In the genomic region with DNA sequence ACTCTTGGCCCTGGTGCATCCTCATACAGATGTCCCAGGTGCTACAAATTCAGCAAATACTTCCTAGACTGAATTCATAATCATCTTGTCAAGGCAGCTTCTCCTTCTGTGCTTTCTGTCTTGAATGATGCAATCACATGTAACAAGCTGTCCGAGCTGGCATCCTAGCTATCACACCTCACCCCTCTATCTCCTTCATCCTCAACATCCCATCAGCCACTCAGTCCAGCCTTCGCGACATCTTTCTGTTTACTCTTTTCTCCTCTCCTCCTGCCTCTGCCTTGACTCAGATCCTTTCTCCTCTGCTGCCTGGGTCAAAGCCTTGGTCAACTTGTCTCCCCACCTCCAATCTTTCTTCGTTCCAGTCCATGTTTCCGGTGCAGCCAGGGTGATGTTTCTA, we compare ENCODE assay signal across 26 cellular contexts.
A peak's percentile ranks its signal among the peaks of the same experiment; 100 is the strongest.
DNase-seq lines count a peak whose midpoint lies in the region; ATAC-seq and TF ChIP-seq lines count a peak whose summit lies in the region.
"Had no signal": no experiment of that assay in that cellular context is flagged by ENCODE, and none has a peak within 500 bp of the region (broad histone marks: within the 10 kb centered on the region; RNA-seq: fewer than 3 reads in every experiment).

No MANE protein-coding gene starts in this region.

- H2AK5ac ChIP-seq in H9 (ENCODE audit: insufficient read length, low read length), result no peak overlapping the region

- no peak for TF ChIP-seq CTCF in Calu3 (IDR thresholded peaks at IDR 0.05; ENCODE audit: unreplicated experiment)
- TF ChIP-seq CTCF in H9 (conservative IDR thresholded peaks at IDR 0.05), result no peak

- no peaks in the 10 kb centered on the region for H3K27me3 ChIP-seq in H9 (ENCODE audit: insufficient read depth, low read length)
- H3K27me3 ChIP-seq: BLaER1 treated with 17β-estradiol and CSF1 and Interleukin-3, amounts not matched to agents 10 nM and 100 nM; Peyer's patch had no signal

- H3K56ac ChIP-seq in H9 (ENCODE audit: insufficient read length, low read depth, low read length), result no peak overlapping the region

- no peak overlapping the region for H3K18ac ChIP-seq in H9 (ENCODE audit: insufficient read length, low read depth, low read length)

- no peaks in the 10 kb centered on the region for H3K79me1 ChIP-seq in H9 (ENCODE audit: insufficient read depth, low read depth, low read length, poor library complexity, severe bottlenecking)

- no TSS peak for BruUV-seq in Calu3 (replicated peaks; lab: Mats Ljungman, UMichigan)

- no peak overlapping the region for H2BK5ac ChIP-seq in H9 (ENCODE audit: insufficient read length, low read length)

- no peak for DNase-seq in Calu3
- DNase-seq in H9, result no peak
- DNase-seq in SW480 (ENCODE audit: low spot score), result peak; percentile 9
- peak; percentile 11 to 58 for DNase-seq in erythroblast (lab: John Stamatoyannopoulos, UW)
- DNase-seq in left colon, result no peak
- DNase-seq in NCI-H128 (lab: John Stamatoyannopoulos, UW; ENCODE audit: unreplicated experiment), result no peak
- DNase-seq: AML-193; CD4-positive, alpha-beta T cell; COR-L47; H7; HFFc6; KBM-7; NCI-H1417 treated with DMSO at 0.1 percent for 48 hours; NCI-H1694 treated with DMSO at 0.1 percent for 48 hours; NCI-H2081; NCI-H446; NCI-H526 treated with DMSO at 0.1 percent for 48 hours; Peyer's patch; SIG-M5 had no signal

- H3K36me3 Mint-ChIP-seq in Calu3 (ENCODE audit: insufficient read depth, unreplicated experiment) (no peaks in the 10 kb centered on the region), H9 (ENCODE audit: insufficient read depth in 1 of 3, low read depth in 3 of 3) (no peaks in the 10 kb centered on the region; a peak in 1 of 7 replicates)

- H4K20me1 ChIP-seq in H9 (ENCODE audit: control insufficient read depth, insufficient read depth, insufficient read length), result no peaks in the 10 kb centered on the region
- H4K20me1 ChIP-seq: BLaER1 treated with 17β-estradiol and CSF1 and Interleukin-3, amounts not matched to agents 10 nM and 100 nM had no signal

- H2BK12ac ChIP-seq in H9 (ENCODE audit: insufficient read length, low read depth, low read length), result no peak overlapping the region

- no peak overlapping the region for H2BK120ac ChIP-seq in H9 (ENCODE audit: low read depth, low read length, poor library complexity, severe bottlenecking)

- no peaks in the 10 kb centered on the region for H3K23me2 ChIP-seq in H9 (ENCODE audit: insufficient read length, low read depth, low read length, poor library complexity, severe bottlenecking)

- H2BK20ac ChIP-seq in H9 (ENCODE audit: low read depth, low read length, poor library complexity, severe bottlenecking), result no peak overlapping the region

- H4K8ac ChIP-seq in H9 (replicated peaks; ENCODE audit: insufficient read length, low read depth, low read length), result peak overlapping the region; percentile 82

- no peaks in the 10 kb centered on the region for H3K4me1 ChIP-seq in H9 (ENCODE audit: insufficient read depth, low read length)
- H3K4me1 ChIP-seq: A549; BLaER1 treated with 17β-estradiol and CSF1 and Interleukin-3, amounts not matched to agents 10 nM and 100 nM; Peyer's patch had no signal

- H3K4me3 Mint-ChIP-seq in Calu3 (ENCODE audit: low read depth, unreplicated experiment), result no peak overlapping the region
- H3K4me3 Mint-ChIP-seq in H9, result no peak overlapping the region
- H3K4me3 Mint-ChIP-seq: CD4-positive, alpha-beta T cell; HFFc6; T-helper 1 cell treated with Interleukin-12 subunit alpha and Interleukin-12 subunit beta and Interleukin-4 antibody, amounts not matched to agents 30 μg/mL and 1 μg/mL, for 36 hours had no signal

- no peaks in the 10 kb centered on the region for H3K27me3 Mint-ChIP-seq in Calu3 (ENCODE audit: unreplicated experiment)
- no peaks in the 10 kb centered on the region for H3K27me3 Mint-ChIP-seq in H9 (ENCODE audit: low read depth)

- H3K9me3 Mint-ChIP-seq in Calu3 (ENCODE audit: low read depth, unreplicated experiment) (peaks cover 19% of the 10 kb centered on the region), H9 (no peaks in the 10 kb centered on the region; a peak in 2 of 5 replicates)
- H3K9me3 Mint-ChIP-seq: CD4-positive, alpha-beta T cell; T-helper 1 cell treated with Interleukin-12 subunit alpha and Interleukin-12 subunit beta and Interleukin-4 antibody, amounts not matched to agents 30 μg/mL and 1 μg/mL, for 36 hours had no signal

- ATAC-seq in HG02623 (IDR thresholded peaks at IDR 0.05; ENCODE audit: unreplicated experiment), result no peak
- ATAC-seq in left colon, result no peak
- no peak for ATAC-seq in HG03439 (IDR thresholded peaks at IDR 0.05; ENCODE audit: unreplicated experiment)
- ATAC-seq: A549 had no signal

- H2BK15ac ChIP-seq in H9 (ENCODE audit: low read depth, low read length), result no peak overlapping the region

- no peak overlapping the region for H3K4me2 ChIP-seq in H9 (ENCODE audit: insufficient read depth, insufficient read length, low read length)
- H3K4me2 ChIP-seq: A549; BLaER1 treated with 17β-estradiol and CSF1 and Interleukin-3, amounts not matched to agents 10 nM and 100 nM had no signal

- peak overlapping the region; percentile 52; the same call in 1 of the 2 replicates for H3K14ac ChIP-seq in H9 (ENCODE audit: insufficient read depth, low read length)

- no peak overlapping the region for H4K91ac ChIP-seq in H9 (ENCODE audit: insufficient read length, low read depth, low read length)

- H3K79me2 ChIP-seq in H9 (ENCODE audit: insufficient read depth, low read length), result no peaks in the 10 kb centered on the region

- WGBS in H9 (ENCODE audit: extremely low coverage, insufficient read length, low lambda C conversion rate), result no CpG with 5 or more reads among the region's 5 CpGs

- no peak overlapping the region for H4K5ac ChIP-seq in H9 (ENCODE audit: insufficient read length, low read depth, low read length)

- no peak overlapping the region for H3K9ac ChIP-seq in H9 (ENCODE audit: extremely low read depth, insufficient read length, low read length)
- H3K9ac ChIP-seq: BLaER1 treated with 17β-estradiol and CSF1 and Interleukin-3, amounts not matched to agents 10 nM and 100 nM had no signal

- H3K9me3 ChIP-seq in H9 (ENCODE audit: control insufficient read depth, low read depth, low read length), result no peaks in the 10 kb centered on the region
- H3K9me3 ChIP-seq: A549, Peyer's patch had no signal

- H3K27ac ChIP-seq in H9 (ENCODE audit: insufficient read length, low read depth, low read length), result no peak overlapping the region
- H3K27ac ChIP-seq: A549; BLaER1 treated with 17β-estradiol and CSF1 and Interleukin-3, amounts not matched to agents 10 nM and 100 nM; HL-60; Peyer's patch; SK-N-MC had no signal

- H3K23ac ChIP-seq in H9 (ENCODE audit: insufficient read length, low read depth, low read length), result no peak overlapping the region

- intact Hi-C loops in Calu3 (cut with micrococcal nuclease; ENCODE audit: unreplicated experiment), result no loop called here
- intact Hi-C loops in left colon (cut with DNase I, micrococcal nuclease), result no loop called here

- no peak for TF ChIP-seq POLR2A in erythroblast (IDR thresholded peaks at IDR 0.05; ENCODE audit: low read length)

- CTCF ChIA-PET in Calu3 (lab: Charles Lee), result no interaction called here

- no peak overlapping the region for H3T11ph ChIP-seq in H9 (ENCODE audit: low read length)

- peaks cover under 1% of the 10 kb centered on the region for H3K4me1 Mint-ChIP-seq in Calu3 (ENCODE audit: low read depth, unreplicated experiment)
- no peaks in the 10 kb centered on the region for H3K4me1 Mint-ChIP-seq in H9

- no peak overlapping the region for H3K4ac ChIP-seq in H9 (ENCODE audit: low read depth, low read length)

- H3K27ac Mint-ChIP-seq in Calu3 (ENCODE audit: unreplicated experiment) (peak overlapping the region; percentile 2), H9 (no peak overlapping the region)
- H3K27ac Mint-ChIP-seq: CD4-positive, alpha-beta T cell; HFFc6; T-helper 1 cell treated with Interleukin-12 subunit alpha and Interleukin-12 subunit beta and Interleukin-4 antibody, amounts not matched to agents 30 μg/mL and 1 μg/mL, for 36 hours had no signal

- H2AFZ ChIP-seq in H9 (ENCODE audit: low read length), result no peak overlapping the region

Comparison
In these comparisons a context has a peak if more than half of its experiments do, and no peak if none do; other contexts are left out.
1. DNase-seq: peak in SW480 (single experiment) and erythroblast (2 of 2); none in Calu3 (single experiment), H9 (single experiment), left colon (0 of 2) and NCI-H128 (single experiment).